ENCODE assay signal across 9 cellular contexts in genomic region chr2:96907405-96908041, GRCh38. TPM values are rescaled to one million over a fixed set of nuclear protein-coding genes. Genes with fewer than 3 reads are reported as not detected.
DNase-seq lines count a peak whose midpoint lies in the region; ATAC-seq and TF ChIP-seq lines count a peak whose summit lies in the region.
"Had no signal": no experiment of that assay in that cellular context is flagged by ENCODE, and none has a peak within 500 bp of the region (broad histone marks: within the 10 kb centered on the region; RNA-seq: fewer than 3 reads in every experiment).

No MANE protein-coding gene starts in this region.

- H3K27ac ChIP-seq in BLaER1 (peak overlapping the region; percentile 41), heart right ventricle (peak overlapping the region; percentile 81 to 98 (median 94)), ovary (peak overlapping the region; percentile 40 to 78)

- no peak overlapping the region for H3K4me3 ChIP-seq in BLaER1
- H3K4me3 ChIP-seq in adipocyte (ENCODE audit: low read length): peak overlapping the region; percentile 58
- peak overlapping the region in 8 of 10 donors; percentile 19 to 37 (median 29) for H3K4me3 ChIP-seq in heart right ventricle
- peak overlapping the region; percentile 11 for H3K4me3 ChIP-seq in ovary

- DNase-seq in adipocyte (ENCODE audit: low read depth) (peak; percentile 37), heart right ventricle (peak; percentile 85 to 90), ovary (peak; percentile 64 to 76 (median 70)), kidney glomerular epithelial cell (lab: John Stamatoyannopoulos, UW) (no peak), DMS153 treated with DMSO at 0.1 percent for 48 hours (lab: John Stamatoyannopoulos, UW; ENCODE audit: unreplicated experiment) (no peak), NCI-H2029 treated with DMSO at 0.1 percent for 48 hours (lab: John Stamatoyannopoulos, UW) (no peak), DMS53 (lab: John Stamatoyannopoulos, UW) (no peak)
- DNase-seq: effector memory CD4-positive, alpha-beta T cell had no signal

- intact Hi-C loops in heart right ventricle (cut with DNase I) (loop anchor here in 7 of 10 donors (1.0 to 5.0 kb wide), 6 partner anchors 35 to 45 kb away; partner anchors contain the start of gene SEMA4C (in 1 of the 7)), ovary (cut with DNase I) (loop anchor here in 2 of 4 donors (2.0 to 10.0 kb wide), 2 partner anchors 39 to 47 kb away; no protein-coding TSS in a partner anchor)

- H3K4me1 ChIP-seq in BLaER1: peaks cover 73% of the 10 kb centered on the region
- peaks cover 19% of the 10 kb centered on the region for H3K4me1 ChIP-seq in adipocyte (ENCODE audit: control insufficient read depth, insufficient read depth, low read length)
- peaks cover 28 to 56% (median 52%) of the 10 kb centered on the region in 9 donors for H3K4me1 ChIP-seq in heart right ventricle
- H3K4me1 ChIP-seq in ovary (ENCODE audit: insufficient read depth): peaks cover 18% of the 10 kb centered on the region

- H3K27me3 ChIP-seq in BLaER1: no peaks in the 10 kb centered on the region
- no peaks in the 10 kb centered on the region for H3K27me3 ChIP-seq in adipocyte (replicated peaks; ENCODE audit: control insufficient read depth, insufficient read depth, low read length)
- no peaks in the 10 kb centered on the region for H3K27me3 ChIP-seq in heart right ventricle
- no peaks in the 10 kb centered on the region for H3K27me3 ChIP-seq in ovary

- 0 out of 2 replicates have a peak overlapping the region, but pooled peaks have one; percentile 15 for H3K9ac ChIP-seq in BLaER1
- peak overlapping the region; percentile 80 for H3K9ac ChIP-seq in adipocyte (ENCODE audit: low read length)

- H3K36me3 ChIP-seq in BLaER1 (no peaks in the 10 kb centered on the region), adipocyte (ENCODE audit: control insufficient read depth, insufficient read depth, low read length, severe bottlenecking) (no peaks in the 10 kb centered on the region), heart right ventricle (no peaks in the 10 kb centered on the region), ovary (no peaks in the 10 kb centered on the region)

- peak; percentile 41 for TF ChIP-seq POLR2A in ovary (IDR thresholded peaks at IDR 0.05)

- no peak for TF ChIP-seq EP300 in ovary (IDR thresholded peaks at IDR 0.05)

- H4K20me1 ChIP-seq in BLaER1: no peaks in the 10 kb centered on the region

- ATAC-seq in heart right ventricle: peak; percentile 91 to 97 (median 93)

- H3K4me2 ChIP-seq in BLaER1: peak overlapping the region; percentile 44

- H3K9me3 ChIP-seq in BLaER1 (no peaks in the 10 kb centered on the region), adipocyte (ENCODE audit: control insufficient read depth, low read length) (no peaks in the 10 kb centered on the region), heart right ventricle (no peaks in the 10 kb centered on the region), ovary (no peaks in the 10 kb centered on the region)

- WGBS in heart right ventricle, 2 donors: 13 to 22% methylated on average over 15 of the region's 15 CpGs
- 38 to 53% (median 44%) methylated on average over 15 of the region's 15 CpGs for WGBS in ovary, 3 donors

- TF ChIP-seq CTCF in heart right ventricle (IDR thresholded peaks at IDR 0.05): peak in 3 of 9 donors; percentile 9 to 31 (median 24)
- TF ChIP-seq CTCF in ovary (IDR thresholded peaks at IDR 0.05): no peak

RNA-seq across cellular contexts. Expression of gene SEMA4C, which starts 37.6 kb away (rescaled TPM):
- total RNA-seq in heart right ventricle (10 to 100 TPM; 16.2 to 43.8 (median 24.5) TPM), ovary (10 to 100 TPM; 29.4 to 59.2 (median 47.2) TPM)
- polyA plus RNA-seq in heart right ventricle (10 to 100 TPM; 14.1 to 18.0 TPM), ovary (10 to 100 TPM; 17.3 to 46.9 TPM)

RNA-seq across cellular contexts. Expression of gene ANKRD39, which starts 49.7 kb away (rescaled TPM):
- total RNA-seq in heart right ventricle: 10 to 100 TPM; 14.2 to 19.2 (median 15.9) TPM
- 10 to 100 TPM; 18.7 to 26.5 TPM for polyA plus RNA-seq in heart right ventricle
- 10 to 100 TPM; 10.3 to 14.7 (median 12.7) TPM for total RNA-seq in ovary
- 10 to 100 TPM in 1 of 2 donors, 1 to 10 TPM in 1; 2.6 to 14.1 TPM for polyA plus RNA-seq in ovary

Comparison
In these comparisons a context has a peak if more than half of its experiments do, and no peak if none do; other contexts are left out.
1. H3K27ac ChIP-seq: peak in every context shown above with its lines; median percentile 94 in heart right ventricle; 59 in ovary; 41 in BLaER1.
2. DNase-seq: peak in adipocyte (single experiment), heart right ventricle (2 of 2) and ovary (5 of 5); none in kidney glomerular epithelial cell (single experiment), DMS153 treated with DMSO at 0.1 percent for 48 hours (single experiment), NCI-H2029 treated with DMSO at 0.1 percent for 48 hours (single experiment) and DMS53 (single experiment).